ENCODE assay signal across 1 cellular context in the genomic region with DNA sequence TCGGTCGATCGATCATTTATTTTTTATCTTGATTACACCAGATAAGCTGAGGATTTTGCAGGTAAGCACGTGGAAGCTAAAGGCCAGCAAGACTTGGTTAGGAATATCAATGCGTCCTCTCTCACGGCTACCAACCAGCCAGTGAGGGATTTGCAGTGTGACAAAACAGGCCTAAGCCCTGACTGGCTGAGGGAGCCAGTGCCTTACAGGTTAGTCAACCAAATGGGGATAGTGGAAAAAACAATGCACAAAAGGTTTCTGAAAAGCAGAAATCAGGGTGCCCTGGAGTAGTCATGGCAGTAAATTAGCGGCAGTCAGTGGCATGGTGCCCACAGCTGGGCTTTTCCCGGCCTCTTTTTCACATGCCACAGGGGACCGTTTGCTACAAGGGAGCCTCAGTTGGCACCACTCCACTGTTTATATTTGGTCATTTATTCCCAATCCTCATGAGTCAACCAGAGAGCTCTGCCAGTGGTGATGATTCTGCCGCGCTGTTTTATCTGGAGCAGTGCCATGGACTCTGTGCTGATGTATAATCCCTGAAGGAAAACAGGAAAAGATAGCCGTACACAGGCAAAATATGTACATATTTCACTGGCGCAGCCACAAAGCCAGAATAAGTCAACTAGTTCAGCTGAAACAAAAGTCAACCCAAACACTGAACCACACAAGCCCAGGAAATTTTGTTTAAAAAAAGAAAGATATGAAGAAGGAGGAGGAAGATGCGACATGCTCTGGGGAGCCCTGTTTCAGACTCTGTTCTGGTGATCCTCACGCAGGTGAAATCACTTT.
TF ChIP-seq lines count a peak whose summit lies in the region.

No MANE protein-coding gene starts in this region.

TF ChIP-seq in HEK293, 187 proteins besides CTCF, POLR2A, EP300 and RAD21 (continued from another document and continues in another):
- TF ChIP-seq, protein P1, sequence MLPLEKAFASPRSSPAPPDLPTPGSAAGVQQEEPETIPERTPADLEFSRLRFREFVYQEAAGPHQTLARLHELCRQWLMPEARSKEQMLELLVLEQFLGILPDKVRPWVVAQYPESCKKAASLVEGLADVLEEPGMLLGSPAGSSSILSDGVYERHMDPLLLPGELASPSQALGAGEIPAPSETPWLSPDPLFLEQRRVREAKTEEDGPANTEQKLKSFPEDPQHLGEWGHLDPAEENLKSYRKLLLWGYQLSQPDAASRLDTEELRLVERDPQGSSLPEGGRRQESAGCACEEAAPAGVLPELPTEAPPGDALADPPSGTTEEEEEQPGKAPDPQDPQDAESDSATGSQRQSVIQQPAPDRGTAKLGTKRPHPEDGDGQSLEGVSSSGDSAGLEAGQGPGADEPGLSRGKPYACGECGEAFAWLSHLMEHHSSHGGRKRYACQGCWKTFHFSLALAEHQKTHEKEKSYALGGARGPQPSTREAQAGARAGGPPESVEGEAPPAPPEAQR (tag by site-specific recombination; IDR thresholded peaks at IDR 0.05), result no peak
- TF ChIP-seq ZFHX2 (tag by site-specific recombination; conservative IDR thresholded peaks at IDR 0.05), result no peak
- TF ChIP-seq ZNF639 (tag by site-specific recombination; IDR thresholded peaks at IDR 0.05), result peak; percentile 97
- peak; percentile 50 for TF ChIP-seq ZNF510 (tag by site-specific recombination; IDR thresholded peaks at IDR 0.05; ENCODE audit: insufficient replicate concordance)
- peak; percentile 89 for TF ChIP-seq ZNF558 (tag by site-specific recombination; IDR thresholded peaks at IDR 0.05)
- no peak for TF ChIP-seq ZNF677 (tag by site-specific recombination; IDR thresholded peaks at IDR 0.05)
- TF ChIP-seq ZNF610 (tag by site-specific recombination; IDR thresholded peaks at IDR 0.05; ENCODE audit: borderline replicate concordance), result peak; percentile 74; the same call in 1 of the 2 replicates
- TF ChIP-seq SP2 (tag by site-specific recombination; IDR thresholded peaks at IDR 0.05), result no peak
- TF ChIP-seq MZF1 (tag by site-specific recombination; IDR thresholded peaks at IDR 0.05; ENCODE audit: borderline replicate concordance), result peak; percentile 96
- peak; percentile 99 for TF ChIP-seq OSR2 (tag by site-specific recombination; IDR thresholded peaks at IDR 0.05)
- TF ChIP-seq PATZ1 (tag by site-specific recombination; IDR thresholded peaks at IDR 0.05), result peak; percentile 83
- TF ChIP-seq, protein P2, sequence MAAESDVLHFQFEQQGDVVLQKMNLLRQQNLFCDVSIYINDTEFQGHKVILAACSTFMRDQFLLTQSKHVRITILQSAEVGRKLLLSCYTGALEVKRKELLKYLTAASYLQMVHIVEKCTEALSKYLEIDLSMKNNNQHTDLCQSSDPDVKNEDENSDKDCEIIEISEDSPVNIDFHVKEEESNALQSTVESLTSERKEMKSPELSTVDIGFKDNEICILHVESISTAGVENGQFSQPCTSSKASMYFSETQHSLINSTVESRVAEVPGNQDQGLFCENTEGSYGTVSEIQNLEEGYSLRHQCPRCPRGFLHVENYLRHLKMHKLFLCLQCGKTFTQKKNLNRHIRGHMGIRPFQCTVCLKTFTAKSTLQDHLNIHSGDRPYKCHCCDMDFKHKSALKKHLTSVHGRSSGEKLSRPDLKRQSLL (tag by site-specific recombination; IDR thresholded peaks at IDR 0.05), result 0 out of 2 replicates have a peak, but pooled peaks have one; percentile 42
- TF ChIP-seq ZNF76 (tag by site-specific recombination; IDR thresholded peaks at IDR 0.05; ENCODE audit: borderline replicate concordance, low read depth), result peak; percentile 78
- TF ChIP-seq ZFP3 (tag by site-specific recombination; IDR thresholded peaks at IDR 0.05; ENCODE audit: low read depth), result no peak
- peak; percentile 98 for TF ChIP-seq ZBTB48 (tag by site-specific recombination; IDR thresholded peaks at IDR 0.05)
- peak; percentile 82 for TF ChIP-seq ZNF529 (tag by site-specific recombination; IDR thresholded peaks at IDR 0.05; ENCODE audit: insufficient replicate concordance)
- no peak for TF ChIP-seq ZNF621 (tag by site-specific recombination; IDR thresholded peaks at IDR 0.05)
- no peak for TF ChIP-seq ZNF239 (tag by site-specific recombination; IDR thresholded peaks at IDR 0.05)
- TF ChIP-seq, protein P3, sequence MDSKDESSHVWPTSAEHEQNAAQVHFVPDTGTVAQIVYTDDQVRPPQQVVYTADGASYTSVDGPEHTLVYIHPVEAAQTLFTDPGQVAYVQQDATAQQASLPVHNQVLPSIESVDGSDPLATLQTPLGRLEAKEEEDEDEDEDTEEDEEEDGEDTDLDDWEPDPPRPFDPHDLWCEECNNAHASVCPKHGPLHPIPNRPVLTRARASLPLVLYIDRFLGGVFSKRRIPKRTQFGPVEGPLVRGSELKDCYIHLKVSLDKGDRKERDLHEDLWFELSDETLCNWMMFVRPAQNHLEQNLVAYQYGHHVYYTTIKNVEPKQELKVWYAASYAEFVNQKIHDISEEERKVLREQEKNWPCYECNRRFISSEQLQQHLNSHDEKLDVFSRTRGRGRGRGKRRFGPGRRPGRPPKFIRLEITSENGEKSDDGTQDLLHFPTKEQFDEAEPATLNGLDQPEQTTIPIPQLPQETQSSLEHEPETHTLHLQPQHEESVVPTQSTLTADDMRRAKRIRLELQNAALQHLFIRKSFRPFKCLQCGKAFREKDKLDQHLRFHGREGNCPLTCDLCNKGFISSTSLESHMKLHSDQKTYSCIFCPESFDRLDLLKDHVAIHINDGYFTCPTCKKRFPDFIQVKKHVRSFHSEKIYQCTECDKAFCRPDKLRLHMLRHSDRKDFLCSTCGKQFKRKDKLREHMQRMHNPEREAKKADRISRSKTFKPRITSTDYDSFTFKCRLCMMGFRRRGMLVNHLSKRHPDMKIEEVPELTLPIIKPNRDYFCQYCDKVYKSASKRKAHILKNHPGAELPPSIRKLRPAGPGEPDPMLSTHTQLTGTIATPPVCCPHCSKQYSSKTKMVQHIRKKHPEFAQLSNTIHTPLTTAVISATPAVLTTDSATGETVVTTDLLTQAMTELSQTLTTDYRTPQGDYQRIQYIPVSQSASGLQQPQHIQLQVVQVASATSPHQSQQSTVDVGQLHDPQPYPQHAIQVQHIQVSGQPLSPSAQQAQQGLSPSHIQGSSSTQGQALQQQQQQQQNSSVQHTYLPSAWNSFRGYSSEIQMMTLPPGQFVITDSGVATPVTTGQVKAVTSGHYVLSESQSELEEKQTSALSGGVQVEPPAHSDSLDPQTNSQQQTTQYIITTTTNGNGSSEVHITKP (tag by site-specific recombination; IDR thresholded peaks at IDR 0.05), result peak; percentile 67
- TF ChIP-seq, protein P4, sequence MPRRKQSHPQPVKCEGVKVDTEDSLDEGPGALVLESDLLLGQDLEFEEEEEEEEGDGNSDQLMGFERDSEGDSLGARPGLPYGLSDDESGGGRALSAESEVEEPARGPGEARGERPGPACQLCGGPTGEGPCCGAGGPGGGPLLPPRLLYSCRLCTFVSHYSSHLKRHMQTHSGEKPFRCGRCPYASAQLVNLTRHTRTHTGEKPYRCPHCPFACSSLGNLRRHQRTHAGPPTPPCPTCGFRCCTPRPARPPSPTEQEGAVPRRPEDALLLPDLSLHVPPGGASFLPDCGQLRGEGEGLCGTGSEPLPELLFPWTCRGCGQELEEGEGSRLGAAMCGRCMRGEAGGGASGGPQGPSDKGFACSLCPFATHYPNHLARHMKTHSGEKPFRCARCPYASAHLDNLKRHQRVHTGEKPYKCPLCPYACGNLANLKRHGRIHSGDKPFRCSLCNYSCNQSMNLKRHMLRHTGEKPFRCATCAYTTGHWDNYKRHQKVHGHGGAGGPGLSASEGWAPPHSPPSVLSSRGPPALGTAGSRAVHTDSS (tag by site-specific recombination; IDR thresholded peaks at IDR 0.05), result peak; percentile 67; the same call in 1 of the 2 replicates
- TF ChIP-seq ZNF112 (tag by site-specific recombination; IDR thresholded peaks at IDR 0.05), result no peak
- no peak for TF ChIP-seq ZNF404 (tag by site-specific recombination; IDR thresholded peaks at IDR 0.05)
- TF ChIP-seq ZNF274 (IDR thresholded peaks at IDR 0.05; ENCODE audit: low read length), result no peak
- TF ChIP-seq ZNF274 (tag by site-specific recombination; IDR thresholded peaks at IDR 0.05; ENCODE audit: borderline replicate concordance), result no peak
- TF ChIP-seq ZEB2 (tag by site-specific recombination; IDR thresholded peaks at IDR 0.05), result peak; percentile 100
- TF ChIP-seq, protein P5, sequence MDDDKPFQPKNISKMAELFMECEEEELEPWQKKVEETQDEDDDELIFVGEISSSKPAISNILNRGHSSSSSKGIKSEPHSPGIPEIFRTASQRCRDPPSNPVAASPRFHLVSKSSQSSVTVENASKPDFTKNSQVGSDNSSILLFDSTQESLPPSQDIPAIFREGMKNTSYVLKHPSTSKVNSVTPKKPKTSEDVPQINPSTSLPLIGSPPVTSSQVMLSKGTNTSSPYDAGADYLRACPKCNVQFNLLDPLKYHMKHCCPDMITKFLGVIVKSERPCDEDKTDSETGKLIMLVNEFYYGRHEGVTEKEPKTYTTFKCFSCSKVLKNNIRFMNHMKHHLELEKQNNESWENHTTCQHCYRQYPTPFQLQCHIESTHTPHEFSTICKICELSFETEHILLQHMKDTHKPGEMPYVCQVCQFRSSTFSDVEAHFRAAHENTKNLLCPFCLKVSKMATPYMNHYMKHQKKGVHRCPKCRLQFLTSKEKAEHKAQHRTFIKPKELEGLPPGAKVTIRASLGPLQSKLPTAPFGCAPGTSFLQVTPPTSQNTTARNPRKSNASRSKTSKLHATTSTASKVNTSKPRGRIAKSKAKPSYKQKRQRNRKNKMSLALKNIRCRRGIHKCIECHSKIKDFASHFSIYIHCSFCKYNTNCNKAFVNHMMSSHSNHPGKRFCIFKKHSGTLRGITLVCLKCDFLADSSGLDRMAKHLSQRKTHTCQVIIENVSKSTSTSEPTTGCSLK (tag by site-specific recombination; IDR thresholded peaks at IDR 0.05), result no peak
- TF ChIP-seq EGR2 (tag by site-specific recombination; IDR thresholded peaks at IDR 0.05; ENCODE audit: low read depth), result no peak
- TF ChIP-seq ZNF302 (tag by site-specific recombination; IDR thresholded peaks at IDR 0.05; ENCODE audit: low read depth), result no peak
- TF ChIP-seq ZNF449 (tag by site-specific recombination; IDR thresholded peaks at IDR 0.05), result peak; percentile 96
- TF ChIP-seq, protein P6, sequence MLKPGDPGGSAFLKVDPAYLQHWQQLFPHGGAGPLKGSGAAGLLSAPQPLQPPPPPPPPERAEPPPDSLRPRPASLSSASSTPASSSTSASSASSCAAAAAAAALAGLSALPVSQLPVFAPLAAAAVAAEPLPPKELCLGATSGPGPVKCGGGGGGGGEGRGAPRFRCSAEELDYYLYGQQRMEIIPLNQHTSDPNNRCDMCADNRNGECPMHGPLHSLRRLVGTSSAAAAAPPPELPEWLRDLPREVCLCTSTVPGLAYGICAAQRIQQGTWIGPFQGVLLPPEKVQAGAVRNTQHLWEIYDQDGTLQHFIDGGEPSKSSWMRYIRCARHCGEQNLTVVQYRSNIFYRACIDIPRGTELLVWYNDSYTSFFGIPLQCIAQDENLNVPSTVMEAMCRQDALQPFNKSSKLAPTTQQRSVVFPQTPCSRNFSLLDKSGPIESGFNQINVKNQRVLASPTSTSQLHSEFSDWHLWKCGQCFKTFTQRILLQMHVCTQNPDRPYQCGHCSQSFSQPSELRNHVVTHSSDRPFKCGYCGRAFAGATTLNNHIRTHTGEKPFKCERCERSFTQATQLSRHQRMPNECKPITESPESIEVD (tag by site-specific recombination; IDR thresholded peaks at IDR 0.05), result peak; percentile 100
- peak; percentile 92 for TF ChIP-seq ZNF488 (tag by site-specific recombination; IDR thresholded peaks at IDR 0.05)
- TF ChIP-seq ZNF791 (tag by site-specific recombination; IDR thresholded peaks at IDR 0.05), result no peak
- TF ChIP-seq ZNF549 (tag by site-specific recombination; IDR thresholded peaks at IDR 0.05), result no peak
- TF ChIP-seq ZNF24 (tag by site-specific recombination; IDR thresholded peaks at IDR 0.05), result peak; percentile 98
